1 cellular context compared by ENCODE assay signal in the genomic region with DNA sequence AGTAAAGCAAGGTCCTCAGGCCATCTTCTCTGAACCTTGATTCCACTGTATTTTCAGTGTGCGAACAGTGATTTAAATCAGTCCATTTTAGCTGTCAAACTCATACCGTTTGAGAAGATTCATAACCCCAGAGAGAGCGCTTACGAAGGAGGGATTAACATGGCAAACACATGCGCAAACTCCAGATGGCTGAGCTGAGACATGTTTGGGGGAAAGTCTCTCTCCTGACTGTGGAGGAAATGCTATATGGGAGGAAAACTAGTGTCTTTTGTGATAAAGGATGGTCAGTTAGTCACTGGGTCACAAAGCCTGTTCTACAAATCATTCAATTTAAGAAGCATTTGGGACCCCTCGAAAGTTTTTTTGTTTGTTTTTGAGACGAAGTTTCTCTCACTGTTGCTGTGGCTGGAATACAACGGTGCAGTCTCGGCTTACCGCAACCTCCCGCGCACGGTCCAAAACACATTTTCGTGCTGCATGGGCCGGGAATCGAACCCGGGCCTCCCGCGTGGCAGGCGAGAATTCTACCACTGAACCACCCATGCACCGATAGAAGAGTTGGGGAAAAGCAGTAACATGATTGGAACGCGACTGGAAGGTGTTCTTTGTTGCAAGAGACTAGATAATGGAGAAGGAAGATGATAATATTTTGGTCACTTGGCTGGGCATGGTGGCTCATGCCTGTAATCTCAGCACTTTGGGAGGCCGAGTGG.
TF ChIP-seq lines count a peak whose summit lies in the region.

No MANE protein-coding gene starts in this region.

TF ChIP-seq in HepG2, 621 proteins besides CTCF, POLR2A, EP300 and RAD21 (continued from another document and continues in another):
- no peak for TF ChIP-seq FOXO4 (CRISPR knock-in tag; conservative IDR thresholded peaks at IDR 0.05)
- TF ChIP-seq ZNF777 (CRISPR knock-in tag; IDR thresholded peaks at IDR 0.05) = 0 out of 2 replicates have a peak, but pooled peaks have one; percentile 31
- TF ChIP-seq, protein P1, sequence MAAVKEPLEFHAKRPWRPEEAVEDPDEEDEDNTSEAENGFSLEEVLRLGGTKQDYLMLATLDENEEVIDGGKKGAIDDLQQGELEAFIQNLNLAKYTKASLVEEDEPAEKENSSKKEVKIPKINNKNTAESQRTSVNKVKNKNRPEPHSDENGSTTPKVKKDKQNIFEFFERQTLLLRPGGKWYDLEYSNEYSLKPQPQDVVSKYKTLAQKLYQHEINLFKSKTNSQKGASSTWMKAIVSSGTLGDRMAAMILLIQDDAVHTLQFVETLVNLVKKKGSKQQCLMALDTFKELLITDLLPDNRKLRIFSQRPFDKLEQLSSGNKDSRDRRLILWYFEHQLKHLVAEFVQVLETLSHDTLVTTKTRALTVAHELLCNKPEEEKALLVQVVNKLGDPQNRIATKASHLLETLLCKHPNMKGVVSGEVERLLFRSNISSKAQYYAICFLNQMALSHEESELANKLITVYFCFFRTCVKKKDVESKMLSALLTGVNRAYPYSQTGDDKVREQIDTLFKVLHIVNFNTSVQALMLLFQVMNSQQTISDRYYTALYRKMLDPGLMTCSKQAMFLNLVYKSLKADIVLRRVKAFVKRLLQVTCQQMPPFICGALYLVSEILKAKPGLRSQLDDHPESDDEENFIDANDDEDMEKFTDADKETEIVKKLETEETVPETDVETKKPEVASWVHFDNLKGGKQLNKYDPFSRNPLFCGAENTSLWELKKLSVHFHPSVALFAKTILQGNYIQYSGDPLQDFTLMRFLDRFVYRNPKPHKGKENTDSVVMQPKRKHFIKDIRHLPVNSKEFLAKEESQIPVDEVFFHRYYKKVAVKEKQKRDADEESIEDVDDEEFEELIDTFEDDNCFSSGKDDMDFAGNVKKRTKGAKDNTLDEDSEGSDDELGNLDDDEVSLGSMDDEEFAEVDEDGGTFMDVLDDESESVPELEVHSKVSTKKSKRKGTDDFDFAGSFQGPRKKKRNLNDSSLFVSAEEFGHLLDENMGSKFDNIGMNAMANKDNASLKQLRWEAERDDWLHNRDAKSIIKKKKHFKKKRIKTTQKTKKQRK (IDR thresholded peaks at IDR 0.05; ENCODE audit: low read length) = no peak
- TF ChIP-seq ZNF816 (CRISPR knock-in tag; IDR thresholded peaks at IDR 0.05; ENCODE audit: borderline replicate concordance) = peak; percentile 71; the same call in 1 of the 2 replicates
- TF ChIP-seq GLI4 (CRISPR knock-in tag; IDR thresholded peaks at IDR 0.05; ENCODE audit: borderline replicate concordance) = no peak
- no peak for TF ChIP-seq XBP1 (CRISPR knock-in tag; IDR thresholded peaks at IDR 0.05)
- TF ChIP-seq ONECUT2 (CRISPR knock-in tag; IDR thresholded peaks at IDR 0.05) = peak; percentile 29; the same call in 1 of the 2 replicates
- no peak for TF ChIP-seq TAF15 (IDR thresholded peaks at IDR 0.05; ENCODE audit: low read depth, low read length, poor library complexity, severe bottlenecking)
- 0 out of 2 replicates have a peak, but pooled peaks have one; percentile 60 for TF ChIP-seq IRX3 (CRISPR knock-in tag; IDR thresholded peaks at IDR 0.05; ENCODE audit: borderline replicate concordance, low read depth)
- TF ChIP-seq ZNF12 (CRISPR knock-in tag; IDR thresholded peaks at IDR 0.05) = 0 out of 2 replicates have a peak, but pooled peaks have one; percentile 46
- peak; percentile 91; the same call in 1 of the 2 replicates for TF ChIP-seq SMYD3 (CRISPR knock-in tag; IDR thresholded peaks at IDR 0.05)
- no peak for TF ChIP-seq MED8 (CRISPR knock-in tag; IDR thresholded peaks at IDR 0.05; ENCODE audit: insufficient replicate concordance)
- TF ChIP-seq POGZ (CRISPR knock-in tag; IDR thresholded peaks at IDR 0.05) = peak; percentile 90
- 0 out of 2 replicates have a peak, but pooled peaks have one; percentile 9 for TF ChIP-seq ZNF615 (CRISPR knock-in tag; IDR thresholded peaks at IDR 0.05; ENCODE audit: borderline replicate concordance)
- TF ChIP-seq FOXC1 (CRISPR knock-in tag; IDR thresholded peaks at IDR 0.05; ENCODE audit: borderline replicate concordance) = peak; percentile 96; the same call in 1 of the 2 replicates
- TF ChIP-seq RFXAP (CRISPR knock-in tag; IDR thresholded peaks at IDR 0.05; ENCODE audit: borderline replicate concordance) = no peak; the same call in 1 of the 2 replicates
- TF ChIP-seq ZC3H4 (CRISPR knock-in tag; IDR thresholded peaks at IDR 0.05; ENCODE audit: borderline replicate concordance) = no peak
- peak; percentile 67; the same call in 1 of the 2 replicates for TF ChIP-seq NR2F2 (IDR thresholded peaks at IDR 0.05; ENCODE audit: borderline replicate concordance, low read depth)
- no peak; the same call in 1 of the 2 replicates for TF ChIP-seq NFKBIZ (CRISPR knock-in tag; IDR thresholded peaks at IDR 0.05)
- 0 out of 2 replicates have a peak, but pooled peaks have one; percentile 39 for TF ChIP-seq ZBTB20 (CRISPR knock-in tag; IDR thresholded peaks at IDR 0.05; ENCODE audit: borderline replicate concordance, low read depth)
- TF ChIP-seq RBM39 (IDR thresholded peaks at IDR 0.05; ENCODE audit: low read depth, low read length, poor library complexity, severe bottlenecking) = peak; percentile 65
- peak; percentile 82; the same call in 1 of the 2 replicates for TF ChIP-seq PRMT3 (CRISPR knock-in tag; IDR thresholded peaks at IDR 0.05; ENCODE audit: borderline replicate concordance, low read depth)
- TF ChIP-seq ZFP36L2 (CRISPR knock-in tag; IDR thresholded peaks at IDR 0.05) = no peak; the same call in 1 of the 2 replicates
- TF ChIP-seq, protein P2, sequence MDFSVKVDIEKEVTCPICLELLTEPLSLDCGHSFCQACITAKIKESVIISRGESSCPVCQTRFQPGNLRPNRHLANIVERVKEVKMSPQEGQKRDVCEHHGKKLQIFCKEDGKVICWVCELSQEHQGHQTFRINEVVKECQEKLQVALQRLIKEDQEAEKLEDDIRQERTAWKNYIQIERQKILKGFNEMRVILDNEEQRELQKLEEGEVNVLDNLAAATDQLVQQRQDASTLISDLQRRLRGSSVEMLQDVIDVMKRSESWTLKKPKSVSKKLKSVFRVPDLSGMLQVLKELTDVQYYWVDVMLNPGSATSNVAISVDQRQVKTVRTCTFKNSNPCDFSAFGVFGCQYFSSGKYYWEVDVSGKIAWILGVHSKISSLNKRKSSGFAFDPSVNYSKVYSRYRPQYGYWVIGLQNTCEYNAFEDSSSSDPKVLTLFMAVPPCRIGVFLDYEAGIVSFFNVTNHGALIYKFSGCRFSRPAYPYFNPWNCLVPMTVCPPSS (IDR thresholded peaks at IDR 0.05) = no peak
- 0 out of 2 replicates have a peak, but pooled peaks have one; percentile 33 for TF ChIP-seq RELA (CRISPR knock-in tag; IDR thresholded peaks at IDR 0.05)
- peak; percentile 80 for TF ChIP-seq SNAPC2 (CRISPR knock-in tag; IDR thresholded peaks at IDR 0.05)
- TF ChIP-seq SNAI1 (CRISPR knock-in tag; IDR thresholded peaks at IDR 0.05; ENCODE audit: borderline replicate concordance) = 0 out of 2 replicates have a peak, but pooled peaks have one; percentile 37
- TF ChIP-seq, protein P3, sequence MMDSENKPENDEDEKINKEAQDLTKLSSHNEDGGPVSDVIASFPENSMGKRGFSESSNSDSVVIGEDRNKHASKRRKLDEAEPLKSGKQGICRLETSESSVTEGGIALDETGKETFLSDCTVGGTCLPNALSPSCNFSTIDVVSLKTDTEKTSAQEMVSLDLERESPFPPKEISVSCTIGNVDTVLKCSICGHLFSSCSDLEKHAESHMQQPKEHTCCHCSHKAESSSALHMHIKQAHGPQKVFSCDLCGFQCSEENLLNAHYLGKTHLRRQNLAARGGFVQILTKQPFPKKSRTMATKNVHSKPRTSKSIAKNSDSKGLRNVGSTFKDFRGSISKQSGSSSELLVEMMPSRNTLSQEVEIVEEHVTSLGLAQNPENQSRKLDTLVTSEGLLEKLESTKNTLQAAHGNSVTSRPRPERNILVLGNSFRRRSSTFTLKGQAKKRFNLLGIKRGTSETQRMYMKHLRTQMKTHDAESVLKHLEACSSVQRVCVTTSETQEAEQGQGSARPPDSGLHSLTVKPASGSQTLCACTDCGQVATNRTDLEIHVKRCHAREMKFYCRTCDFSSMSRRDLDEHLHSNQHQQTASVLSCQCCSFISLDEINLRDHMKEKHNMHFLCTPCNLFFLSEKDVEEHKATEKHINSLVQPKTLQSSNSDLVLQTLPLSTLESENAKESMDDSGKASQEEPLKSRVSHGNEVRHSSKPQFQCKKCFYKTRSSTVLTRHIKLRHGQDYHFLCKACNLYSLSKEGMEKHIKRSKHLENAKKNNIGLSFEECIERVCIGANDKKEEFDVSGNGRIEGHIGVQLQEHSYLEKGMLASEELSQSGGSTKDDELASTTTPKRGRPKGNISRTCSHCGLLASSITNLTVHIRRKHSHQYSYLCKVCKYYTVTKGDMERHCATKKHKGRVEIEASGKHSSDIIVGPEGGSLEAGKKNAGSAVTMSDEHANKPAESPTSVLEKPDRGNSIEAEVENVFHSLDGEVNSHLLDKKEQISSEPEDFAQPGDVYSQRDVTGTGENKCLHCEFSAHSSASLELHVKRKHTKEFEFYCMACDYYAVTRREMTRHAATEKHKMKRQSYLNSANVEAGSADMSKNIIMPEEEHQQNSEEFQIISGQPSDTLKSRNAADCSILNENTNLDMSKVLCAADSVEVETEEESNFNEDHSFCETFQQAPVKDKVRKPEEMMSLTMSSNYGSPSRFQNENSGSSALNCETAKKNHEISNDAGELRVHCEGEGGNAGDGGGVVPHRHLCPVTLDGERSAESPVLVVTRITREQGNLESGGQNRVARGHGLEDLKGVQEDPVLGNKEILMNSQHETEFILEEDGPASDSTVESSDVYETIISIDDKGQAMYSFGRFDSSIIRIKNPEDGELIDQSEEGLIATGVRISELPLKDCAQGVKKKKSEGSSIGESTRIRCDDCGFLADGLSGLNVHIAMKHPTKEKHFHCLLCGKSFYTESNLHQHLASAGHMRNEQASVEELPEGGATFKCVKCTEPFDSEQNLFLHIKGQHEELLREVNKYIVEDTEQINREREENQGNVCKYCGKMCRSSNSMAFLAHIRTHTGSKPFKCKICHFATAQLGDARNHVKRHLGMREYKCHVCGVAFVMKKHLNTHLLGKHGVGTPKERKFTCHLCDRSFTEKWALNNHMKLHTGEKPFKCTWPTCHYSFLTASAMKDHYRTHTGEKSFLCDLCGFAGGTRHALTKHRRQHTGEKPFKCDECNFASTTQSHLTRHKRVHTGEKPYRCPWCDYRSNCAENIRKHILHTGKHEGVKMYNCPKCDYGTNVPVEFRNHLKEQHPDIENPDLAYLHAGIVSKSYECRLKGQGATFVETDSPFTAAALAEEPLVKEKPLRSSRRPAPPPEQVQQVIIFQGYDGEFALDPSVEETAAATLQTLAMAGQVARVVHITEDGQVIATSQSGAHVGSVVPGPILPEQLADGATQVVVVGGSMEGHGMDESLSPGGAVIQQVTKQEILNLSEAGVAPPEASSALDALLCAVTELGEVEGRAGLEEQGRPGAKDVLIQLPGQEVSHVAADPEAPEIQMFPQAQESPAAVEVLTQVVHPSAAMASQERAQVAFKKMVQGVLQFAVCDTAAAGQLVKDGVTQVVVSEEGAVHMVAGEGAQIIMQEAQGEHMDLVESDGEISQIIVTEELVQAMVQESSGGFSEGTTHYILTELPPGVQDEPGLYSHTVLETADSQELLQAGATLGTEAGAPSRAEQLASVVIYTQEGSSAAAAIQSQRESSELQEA (CRISPR knock-in tag; IDR thresholded peaks at IDR 0.05; ENCODE audit: not compliant biosample characterization) = peak; percentile 59
- 0 out of 2 replicates have a peak, but pooled peaks have one; percentile 27 for TF ChIP-seq RNF2 (conservative IDR thresholded peaks at IDR 0.05; ENCODE audit: low read depth)
- peak; percentile 49; the same call in 1 of the 2 replicates for TF ChIP-seq KLF11 (CRISPR knock-in tag; IDR thresholded peaks at IDR 0.05)
- TF ChIP-seq, protein P4, sequence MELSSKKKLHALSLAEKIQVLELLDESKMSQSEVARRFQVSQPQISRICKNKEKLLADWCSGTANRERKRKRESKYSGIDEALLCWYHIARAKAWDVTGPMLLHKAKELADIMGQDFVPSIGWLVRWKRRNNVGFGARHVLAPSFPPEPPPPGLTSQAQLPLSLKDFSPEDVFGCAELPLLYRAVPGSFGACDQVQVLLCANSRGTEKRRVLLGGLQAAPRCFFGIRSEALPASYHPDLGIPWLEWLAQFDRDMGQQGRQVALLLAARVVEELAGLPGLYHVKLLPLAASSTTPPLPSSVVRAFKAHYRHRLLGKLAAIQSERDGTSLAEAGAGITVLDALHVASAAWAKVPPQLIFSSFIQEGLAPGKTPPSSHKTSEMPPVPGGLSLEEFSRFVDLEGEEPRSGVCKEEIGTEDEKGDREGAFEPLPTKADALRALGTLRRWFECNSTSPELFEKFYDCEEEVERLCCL (CRISPR knock-in tag; IDR thresholded peaks at IDR 0.05; ENCODE audit: borderline replicate concordance) = no peak
- no peak for TF ChIP-seq GPBP1L1 (CRISPR knock-in tag; IDR thresholded peaks at IDR 0.05)
- peak; percentile 91 for TF ChIP-seq IKZF5 (CRISPR knock-in tag; IDR thresholded peaks at IDR 0.05)
- peak; percentile 75 for TF ChIP-seq HDAC1 (CRISPR knock-in tag; IDR thresholded peaks at IDR 0.05)
- no peak for TF ChIP-seq HNRNPUL1 (IDR thresholded peaks at IDR 0.05; ENCODE audit: low read depth, low read length)
- no peak; the same call in 1 of the 2 replicates for TF ChIP-seq NR2F6 (IDR thresholded peaks at IDR 0.05)
- no peak; the same call in none of the 2 replicates for TF ChIP-seq NR2F6 (CRISPR knock-in tag; IDR thresholded peaks at IDR 0.05)
- no peak for TF ChIP-seq ATM (IDR thresholded peaks at IDR 0.05; ENCODE audit: borderline replicate concordance)
